In the genomic region with DNA sequence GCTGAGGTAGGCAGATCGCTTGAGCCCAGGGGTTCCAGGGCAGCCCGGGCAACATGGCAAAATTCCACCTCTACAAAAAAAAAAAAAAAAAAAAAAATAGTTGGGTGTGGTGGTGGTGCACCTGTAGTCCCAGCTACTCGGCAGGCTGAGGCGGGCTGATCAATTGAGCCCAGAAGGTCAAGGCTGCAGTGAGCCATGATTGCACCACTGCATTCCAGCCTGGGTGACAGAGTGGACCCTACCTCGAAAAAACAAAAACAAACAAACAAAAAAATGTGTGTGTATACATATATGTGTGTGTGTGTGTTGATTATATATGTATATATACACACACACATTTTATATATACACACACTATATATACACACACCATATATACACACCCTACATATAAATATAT, we compare ENCODE assay signal across 1 cellular context.
TF ChIP-seq lines count a peak whose summit lies in the region.

No MANE protein-coding gene starts in this region.

TF ChIP-seq in HepG2, 621 proteins besides CTCF, POLR2A, EP300 and RAD21 (continued from another document and continues in another):
- TF ChIP-seq, protein P1, sequence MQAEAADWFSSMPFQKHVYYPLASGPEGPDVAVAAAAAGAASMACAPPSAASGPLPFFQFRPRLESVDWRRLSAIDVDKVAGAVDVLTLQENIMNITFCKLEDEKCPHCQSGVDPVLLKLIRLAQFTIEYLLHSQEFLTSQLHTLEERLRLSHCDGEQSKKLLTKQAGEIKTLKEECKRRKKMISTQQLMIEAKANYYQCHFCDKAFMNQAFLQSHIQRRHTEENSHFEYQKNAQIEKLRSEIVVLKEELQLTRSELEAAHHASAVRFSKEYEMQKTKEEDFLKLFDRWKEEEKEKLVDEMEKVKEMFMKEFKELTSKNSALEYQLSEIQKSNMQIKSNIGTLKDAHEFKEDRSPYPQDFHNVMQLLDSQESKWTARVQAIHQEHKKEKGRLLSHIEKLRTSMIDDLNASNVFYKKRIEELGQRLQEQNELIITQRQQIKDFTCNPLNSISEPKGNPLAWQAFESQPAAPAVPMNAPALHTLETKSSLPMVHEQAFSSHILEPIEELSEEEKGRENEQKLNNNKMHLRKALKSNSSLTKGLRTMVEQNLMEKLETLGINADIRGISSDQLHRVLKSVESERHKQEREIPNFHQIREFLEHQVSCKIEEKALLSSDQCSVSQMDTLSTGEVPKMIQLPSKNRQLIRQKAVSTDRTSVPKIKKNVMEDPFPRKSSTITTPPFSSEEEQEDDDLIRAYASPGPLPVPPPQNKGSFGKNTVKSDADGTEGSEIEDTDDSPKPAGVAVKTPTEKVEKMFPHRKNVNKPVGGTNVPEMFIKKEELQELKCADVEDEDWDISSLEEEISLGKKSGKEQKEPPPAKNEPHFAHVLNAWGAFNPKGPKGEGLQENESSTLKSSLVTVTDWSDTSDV (CRISPR knock-in tag; IDR thresholded peaks at IDR 0.05) = no peak
- no peak; the same call in 1 of the 2 replicates for TF ChIP-seq ZNF816 (CRISPR knock-in tag; IDR thresholded peaks at IDR 0.05; ENCODE audit: borderline replicate concordance)
- no peak for TF ChIP-seq SOX13 (IDR thresholded peaks at IDR 0.05)
- peak in 1 of 2 experiments; percentile 42; a peak in 1 of 4 replicates for TF ChIP-seq SOX13 (CRISPR knock-in tag; conservative IDR thresholded peaks at IDR 0.05 in 1 of 2, IDR thresholded peaks at IDR 0.05 in 1 of 2)
- TF ChIP-seq, protein P2, sequence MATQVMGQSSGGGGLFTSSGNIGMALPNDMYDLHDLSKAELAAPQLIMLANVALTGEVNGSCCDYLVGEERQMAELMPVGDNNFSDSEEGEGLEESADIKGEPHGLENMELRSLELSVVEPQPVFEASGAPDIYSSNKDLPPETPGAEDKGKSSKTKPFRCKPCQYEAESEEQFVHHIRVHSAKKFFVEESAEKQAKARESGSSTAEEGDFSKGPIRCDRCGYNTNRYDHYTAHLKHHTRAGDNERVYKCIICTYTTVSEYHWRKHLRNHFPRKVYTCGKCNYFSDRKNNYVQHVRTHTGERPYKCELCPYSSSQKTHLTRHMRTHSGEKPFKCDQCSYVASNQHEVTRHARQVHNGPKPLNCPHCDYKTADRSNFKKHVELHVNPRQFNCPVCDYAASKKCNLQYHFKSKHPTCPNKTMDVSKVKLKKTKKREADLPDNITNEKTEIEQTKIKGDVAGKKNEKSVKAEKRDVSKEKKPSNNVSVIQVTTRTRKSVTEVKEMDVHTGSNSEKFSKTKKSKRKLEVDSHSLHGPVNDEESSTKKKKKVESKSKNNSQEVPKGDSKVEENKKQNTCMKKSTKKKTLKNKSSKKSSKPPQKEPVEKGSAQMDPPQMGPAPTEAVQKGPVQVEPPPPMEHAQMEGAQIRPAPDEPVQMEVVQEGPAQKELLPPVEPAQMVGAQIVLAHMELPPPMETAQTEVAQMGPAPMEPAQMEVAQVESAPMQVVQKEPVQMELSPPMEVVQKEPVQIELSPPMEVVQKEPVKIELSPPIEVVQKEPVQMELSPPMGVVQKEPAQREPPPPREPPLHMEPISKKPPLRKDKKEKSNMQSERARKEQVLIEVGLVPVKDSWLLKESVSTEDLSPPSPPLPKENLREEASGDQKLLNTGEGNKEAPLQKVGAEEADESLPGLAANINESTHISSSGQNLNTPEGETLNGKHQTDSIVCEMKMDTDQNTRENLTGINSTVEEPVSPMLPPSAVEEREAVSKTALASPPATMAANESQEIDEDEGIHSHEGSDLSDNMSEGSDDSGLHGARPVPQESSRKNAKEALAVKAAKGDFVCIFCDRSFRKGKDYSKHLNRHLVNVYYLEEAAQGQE (IDR thresholded peaks at IDR 0.05; ENCODE audit: borderline replicate concordance in 1 of 2, low read depth in 1 of 2, low read length in 2 of 2) = no peak
- TF ChIP-seq ZNF746 (CRISPR knock-in tag; IDR thresholded peaks at IDR 0.05) = no peak
- no peak for TF ChIP-seq ZNF136 (CRISPR knock-in tag; IDR thresholded peaks at IDR 0.05; ENCODE audit: low read depth)
- no peak for TF ChIP-seq KDM4B (CRISPR knock-in tag; IDR thresholded peaks at IDR 0.05)
- no peak for TF ChIP-seq NR1H2 (CRISPR knock-in tag; IDR thresholded peaks at IDR 0.05; ENCODE audit: borderline replicate concordance, low read depth)
- TF ChIP-seq ZNF766 (CRISPR knock-in tag; IDR thresholded peaks at IDR 0.05; ENCODE audit: borderline replicate concordance) = 0 out of 2 replicates have a peak, but pooled peaks have one; percentile 30
- TF ChIP-seq, protein P3, sequence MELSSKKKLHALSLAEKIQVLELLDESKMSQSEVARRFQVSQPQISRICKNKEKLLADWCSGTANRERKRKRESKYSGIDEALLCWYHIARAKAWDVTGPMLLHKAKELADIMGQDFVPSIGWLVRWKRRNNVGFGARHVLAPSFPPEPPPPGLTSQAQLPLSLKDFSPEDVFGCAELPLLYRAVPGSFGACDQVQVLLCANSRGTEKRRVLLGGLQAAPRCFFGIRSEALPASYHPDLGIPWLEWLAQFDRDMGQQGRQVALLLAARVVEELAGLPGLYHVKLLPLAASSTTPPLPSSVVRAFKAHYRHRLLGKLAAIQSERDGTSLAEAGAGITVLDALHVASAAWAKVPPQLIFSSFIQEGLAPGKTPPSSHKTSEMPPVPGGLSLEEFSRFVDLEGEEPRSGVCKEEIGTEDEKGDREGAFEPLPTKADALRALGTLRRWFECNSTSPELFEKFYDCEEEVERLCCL (CRISPR knock-in tag; IDR thresholded peaks at IDR 0.05; ENCODE audit: borderline replicate concordance) = no peak
- no peak for TF ChIP-seq ZNF431 (CRISPR knock-in tag; IDR thresholded peaks at IDR 0.05; ENCODE audit: borderline replicate concordance, low read depth)
- 0 out of 2 replicates have a peak, but pooled peaks have one; percentile 23 for TF ChIP-seq ZNF629 (CRISPR knock-in tag; conservative IDR thresholded peaks at IDR 0.05)
- TF ChIP-seq, protein P4, sequence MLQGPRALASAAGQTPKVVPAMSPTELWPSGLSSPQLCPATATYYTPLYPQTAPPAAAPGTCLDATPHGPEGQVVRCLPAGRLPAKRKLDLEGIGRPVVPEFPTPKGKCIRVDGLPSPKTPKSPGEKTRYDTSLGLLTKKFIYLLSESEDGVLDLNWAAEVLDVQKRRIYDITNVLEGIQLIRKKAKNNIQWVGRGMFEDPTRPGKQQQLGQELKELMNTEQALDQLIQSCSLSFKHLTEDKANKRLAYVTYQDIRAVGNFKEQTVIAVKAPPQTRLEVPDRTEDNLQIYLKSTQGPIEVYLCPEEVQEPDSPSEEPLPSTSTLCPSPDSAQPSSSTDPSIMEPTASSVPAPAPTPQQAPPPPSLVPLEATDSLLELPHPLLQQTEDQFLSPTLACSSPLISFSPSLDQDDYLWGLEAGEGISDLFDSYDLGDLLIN (CRISPR knock-in tag; IDR thresholded peaks at IDR 0.05; ENCODE audit: borderline replicate concordance) = no peak
- no peak for TF ChIP-seq ZNF180 (CRISPR knock-in tag; IDR thresholded peaks at IDR 0.05; ENCODE audit: borderline replicate concordance, low read depth)
- TF ChIP-seq, protein P5, sequence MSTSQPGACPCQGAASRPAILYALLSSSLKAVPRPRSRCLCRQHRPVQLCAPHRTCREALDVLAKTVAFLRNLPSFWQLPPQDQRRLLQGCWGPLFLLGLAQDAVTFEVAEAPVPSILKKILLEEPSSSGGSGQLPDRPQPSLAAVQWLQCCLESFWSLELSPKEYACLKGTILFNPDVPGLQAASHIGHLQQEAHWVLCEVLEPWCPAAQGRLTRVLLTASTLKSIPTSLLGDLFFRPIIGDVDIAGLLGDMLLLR (CRISPR knock-in tag; IDR thresholded peaks at IDR 0.05) = no peak
- no peak for TF ChIP-seq NFIB (CRISPR knock-in tag; IDR thresholded peaks at IDR 0.05; ENCODE audit: borderline replicate concordance)
- no peak for TF ChIP-seq ZNF713 (CRISPR knock-in tag; IDR thresholded peaks at IDR 0.05)
- no peak for TF ChIP-seq ELF1 (CRISPR knock-in tag; IDR thresholded peaks at IDR 0.05)
- TF ChIP-seq, protein P6, sequence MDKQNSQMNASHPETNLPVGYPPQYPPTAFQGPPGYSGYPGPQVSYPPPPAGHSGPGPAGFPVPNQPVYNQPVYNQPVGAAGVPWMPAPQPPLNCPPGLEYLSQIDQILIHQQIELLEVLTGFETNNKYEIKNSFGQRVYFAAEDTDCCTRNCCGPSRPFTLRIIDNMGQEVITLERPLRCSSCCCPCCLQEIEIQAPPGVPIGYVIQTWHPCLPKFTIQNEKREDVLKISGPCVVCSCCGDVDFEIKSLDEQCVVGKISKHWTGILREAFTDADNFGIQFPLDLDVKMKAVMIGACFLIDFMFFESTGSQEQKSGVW (CRISPR knock-in tag; IDR thresholded peaks at IDR 0.05; ENCODE audit: borderline replicate concordance) = no peak
- no peak for TF ChIP-seq NFE2L2 (IDR thresholded peaks at IDR 0.05; ENCODE audit: low read length)
- TF ChIP-seq KLF13 (CRISPR knock-in tag; IDR thresholded peaks at IDR 0.05) = no peak
- TF ChIP-seq, protein P7, sequence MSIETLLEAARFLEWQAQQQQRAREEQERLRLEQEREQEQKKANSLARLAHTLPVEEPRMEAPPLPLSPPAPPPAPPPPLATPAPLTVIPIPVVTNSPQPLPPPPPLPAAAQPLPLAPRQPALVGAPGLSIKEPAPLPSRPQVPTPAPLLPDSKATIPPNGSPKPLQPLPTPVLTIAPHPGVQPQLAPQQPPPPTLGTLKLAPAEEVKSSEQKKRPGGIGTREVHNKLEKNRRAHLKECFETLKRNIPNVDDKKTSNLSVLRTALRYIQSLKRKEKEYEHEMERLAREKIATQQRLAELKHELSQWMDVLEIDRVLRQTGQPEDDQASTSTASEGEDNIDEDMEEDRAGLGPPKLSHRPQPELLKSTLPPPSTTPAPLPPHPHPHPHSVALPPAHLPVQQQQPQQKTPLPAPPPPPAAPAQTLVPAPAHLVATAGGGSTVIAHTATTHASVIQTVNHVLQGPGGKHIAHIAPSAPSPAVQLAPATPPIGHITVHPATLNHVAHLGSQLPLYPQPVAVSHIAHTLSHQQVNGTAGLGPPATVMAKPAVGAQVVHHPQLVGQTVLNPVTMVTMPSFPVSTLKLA (IDR thresholded peaks at IDR 0.05) = no peak
- TF ChIP-seq WIZ (CRISPR knock-in tag; IDR thresholded peaks at IDR 0.05) = no peak
- TF ChIP-seq FOXA3 (CRISPR knock-in tag; IDR thresholded peaks at IDR 0.05) = peak; percentile 58; the same call in 1 of the 2 replicates
- TF ChIP-seq ZSCAN29 (CRISPR knock-in tag; conservative IDR thresholded peaks at IDR 0.05) = no peak
- no peak for TF ChIP-seq ZNF558 (CRISPR knock-in tag; IDR thresholded peaks at IDR 0.05; ENCODE audit: borderline replicate concordance)
- 0 out of 2 replicates have a peak, but pooled peaks have one; percentile 29 for TF ChIP-seq ZSCAN25 (CRISPR knock-in tag; IDR thresholded peaks at IDR 0.05)
- TF ChIP-seq SAFB2 (CRISPR knock-in tag; IDR thresholded peaks at IDR 0.05; ENCODE audit: borderline replicate concordance, low read depth) = no peak
- TF ChIP-seq HES4 (CRISPR knock-in tag; IDR thresholded peaks at IDR 0.05; ENCODE audit: borderline replicate concordance) = no peak
- TF ChIP-seq, protein P8, sequence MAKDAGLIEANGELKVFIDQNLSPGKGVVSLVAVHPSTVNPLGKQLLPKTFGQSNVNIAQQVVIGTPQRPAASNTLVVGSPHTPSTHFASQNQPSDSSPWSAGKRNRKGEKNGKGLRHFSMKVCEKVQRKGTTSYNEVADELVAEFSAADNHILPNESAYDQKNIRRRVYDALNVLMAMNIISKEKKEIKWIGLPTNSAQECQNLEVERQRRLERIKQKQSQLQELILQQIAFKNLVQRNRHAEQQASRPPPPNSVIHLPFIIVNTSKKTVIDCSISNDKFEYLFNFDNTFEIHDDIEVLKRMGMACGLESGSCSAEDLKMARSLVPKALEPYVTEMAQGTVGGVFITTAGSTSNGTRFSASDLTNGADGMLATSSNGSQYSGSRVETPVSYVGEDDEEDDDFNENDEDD (CRISPR knock-in tag; IDR thresholded peaks at IDR 0.05; ENCODE audit: borderline replicate concordance) = no peak
- TF ChIP-seq, protein P9, sequence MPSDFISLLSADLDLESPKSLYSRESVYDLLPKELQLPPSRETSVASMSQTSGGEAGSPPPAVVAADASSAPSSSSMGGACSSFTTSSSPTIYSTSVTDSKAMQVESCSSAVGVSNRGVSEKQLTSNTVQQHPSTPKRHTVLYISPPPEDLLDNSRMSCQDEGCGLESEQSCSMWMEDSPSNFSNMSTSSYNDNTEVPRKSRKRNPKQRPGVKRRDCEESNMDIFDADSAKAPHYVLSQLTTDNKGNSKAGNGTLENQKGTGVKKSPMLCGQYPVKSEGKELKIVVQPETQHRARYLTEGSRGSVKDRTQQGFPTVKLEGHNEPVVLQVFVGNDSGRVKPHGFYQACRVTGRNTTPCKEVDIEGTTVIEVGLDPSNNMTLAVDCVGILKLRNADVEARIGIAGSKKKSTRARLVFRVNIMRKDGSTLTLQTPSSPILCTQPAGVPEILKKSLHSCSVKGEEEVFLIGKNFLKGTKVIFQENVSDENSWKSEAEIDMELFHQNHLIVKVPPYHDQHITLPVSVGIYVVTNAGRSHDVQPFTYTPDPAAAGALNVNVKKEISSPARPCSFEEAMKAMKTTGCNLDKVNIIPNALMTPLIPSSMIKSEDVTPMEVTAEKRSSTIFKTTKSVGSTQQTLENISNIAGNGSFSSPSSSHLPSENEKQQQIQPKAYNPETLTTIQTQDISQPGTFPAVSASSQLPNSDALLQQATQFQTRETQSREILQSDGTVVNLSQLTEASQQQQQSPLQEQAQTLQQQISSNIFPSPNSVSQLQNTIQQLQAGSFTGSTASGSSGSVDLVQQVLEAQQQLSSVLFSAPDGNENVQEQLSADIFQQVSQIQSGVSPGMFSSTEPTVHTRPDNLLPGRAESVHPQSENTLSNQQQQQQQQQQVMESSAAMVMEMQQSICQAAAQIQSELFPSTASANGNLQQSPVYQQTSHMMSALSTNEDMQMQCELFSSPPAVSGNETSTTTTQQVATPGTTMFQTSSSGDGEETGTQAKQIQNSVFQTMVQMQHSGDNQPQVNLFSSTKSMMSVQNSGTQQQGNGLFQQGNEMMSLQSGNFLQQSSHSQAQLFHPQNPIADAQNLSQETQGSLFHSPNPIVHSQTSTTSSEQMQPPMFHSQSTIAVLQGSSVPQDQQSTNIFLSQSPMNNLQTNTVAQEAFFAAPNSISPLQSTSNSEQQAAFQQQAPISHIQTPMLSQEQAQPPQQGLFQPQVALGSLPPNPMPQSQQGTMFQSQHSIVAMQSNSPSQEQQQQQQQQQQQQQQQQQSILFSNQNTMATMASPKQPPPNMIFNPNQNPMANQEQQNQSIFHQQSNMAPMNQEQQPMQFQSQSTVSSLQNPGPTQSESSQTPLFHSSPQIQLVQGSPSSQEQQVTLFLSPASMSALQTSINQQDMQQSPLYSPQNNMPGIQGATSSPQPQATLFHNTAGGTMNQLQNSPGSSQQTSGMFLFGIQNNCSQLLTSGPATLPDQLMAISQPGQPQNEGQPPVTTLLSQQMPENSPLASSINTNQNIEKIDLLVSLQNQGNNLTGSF (CRISPR knock-in tag; IDR thresholded peaks at IDR 0.05) = no peak
- TF ChIP-seq ZNF335 (CRISPR knock-in tag; IDR thresholded peaks at IDR 0.05) = no peak
- TF ChIP-seq RNF2 (conservative IDR thresholded peaks at IDR 0.05; ENCODE audit: low read depth) = no peak
- TF ChIP-seq TCF12 (IDR thresholded peaks at IDR 0.05) = no peak
- TF ChIP-seq TCF12 (CRISPR knock-in tag; IDR thresholded peaks at IDR 0.05) = peak; percentile 86; the same call in 1 of the 2 replicates
- TF ChIP-seq ZNF367 (CRISPR knock-in tag; IDR thresholded peaks at IDR 0.05; ENCODE audit: borderline replicate concordance) = no peak
- TF ChIP-seq YEATS2 (CRISPR knock-in tag; IDR thresholded peaks at IDR 0.05; ENCODE audit: borderline replicate concordance) = no peak
- TF ChIP-seq, protein P10, sequence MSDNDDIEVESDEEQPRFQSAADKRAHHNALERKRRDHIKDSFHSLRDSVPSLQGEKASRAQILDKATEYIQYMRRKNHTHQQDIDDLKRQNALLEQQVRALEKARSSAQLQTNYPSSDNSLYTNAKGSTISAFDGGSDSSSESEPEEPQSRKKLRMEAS (IDR thresholded peaks at IDR 0.05) = no peak
- TF ChIP-seq ARID2 (CRISPR knock-in tag; IDR thresholded peaks at IDR 0.05; ENCODE audit: borderline replicate concordance) = no peak
